19 cellular contexts compared by ENCODE assay signal in the genomic region with DNA sequence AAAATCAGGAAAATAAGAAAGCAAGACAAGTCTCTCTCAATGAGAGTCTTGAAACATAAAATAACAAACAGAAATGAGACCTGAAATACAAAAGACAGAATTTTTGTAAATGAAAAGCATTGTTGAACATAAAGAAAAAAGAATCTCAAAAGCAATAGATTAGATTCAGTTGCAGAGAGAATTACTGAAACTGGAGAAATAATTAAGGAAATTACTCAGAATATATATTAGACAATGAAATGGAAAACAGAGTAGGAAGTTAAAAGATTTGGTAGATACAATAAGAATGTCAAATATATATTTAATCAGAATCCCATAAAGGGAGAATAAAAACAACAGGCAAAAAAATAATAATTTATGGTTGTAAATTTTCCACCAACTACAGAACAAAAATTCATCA.
A peak's percentile ranks its signal among the peaks of the same experiment; 100 is the strongest.
DNase-seq lines count a peak whose midpoint lies in the region; ATAC-seq, FAIRE-seq and TF ChIP-seq lines count a peak whose summit lies in the region.
"Had no signal": no experiment of that assay in that cellular context is flagged by ENCODE, and none has a peak within 500 bp of the region (broad histone marks: within the 10 kb centered on the region; RNA-seq: fewer than 3 reads in every experiment).

No MANE protein-coding gene starts in this region.

- intact Hi-C loops in K562 (cut with micrococcal nuclease) = loop anchor here (10.0 kb wide), 2 partner anchors 582 to 802 kb away; no protein-coding TSS in a partner anchor
- intact Hi-C loops in kidney (cut with DNase I) = no loop called here

- H3K4me1 ChIP-seq in K562 (replicated peaks in 1 of 2; ENCODE audit: control insufficient read depth in 2 of 2, insufficient read depth in 2 of 2, low read length in 2 of 2) (no peaks in the 10 kb centered on the region), kidney (ENCODE audit: control insufficient read depth in 1 of 2, insufficient read depth in 1 of 2, low read depth in 1 of 2, low read length in 2 of 2) (no peaks in the 10 kb centered on the region)
- H3K4me1 ChIP-seq: BLaER1, Caco-2, HAP-1 had no signal

- DNase-seq in K562 (ENCODE audit: extremely low read depth in 1 of 4, low spot score in 3 of 4) (no peak), kidney (no peak), brain microvascular endothelial cell (no peak), activated T-cell treated with anti-CD3 and anti-CD28 coated beads for 4 hours (no peak)
- DNase-seq in activated effector memory CD4-positive, alpha-beta T cell treated with Interleukin-2 at 50 U/mL for 16 hours = no peak
- DNase-seq: Caco-2; CD4-positive, CD25-positive, alpha-beta regulatory T cell; CD8-positive, alpha-beta T cell; DMS153; DND-41; GDM1; GOT3 had no signal

- no peak overlapping the region for H2AFZ ChIP-seq in K562 (ENCODE audit: low read depth, low read length)

- TF ChIP-seq EP300 in K562 (IDR thresholded peaks at IDR 0.05; ENCODE audit: low read length) = no peak

- no peaks in the 10 kb centered on the region for H3K36me3 ChIP-seq in K562 (ENCODE audit: control insufficient read depth, insufficient read depth, low read length)
- H3K36me3 ChIP-seq in kidney (ENCODE audit: control insufficient read depth in 1 of 2, insufficient read depth in 2 of 2, low read length in 2 of 2) = no peaks in the 10 kb centered on the region
- H3K36me3 ChIP-seq in brain microvascular endothelial cell (replicated peaks) = no peaks in the 10 kb centered on the region
- H3K36me3 ChIP-seq: BLaER1, HAP-1 had no signal

- TF ChIP-seq POLR2A in K562 (conservative IDR thresholded peaks at IDR 0.05) = no peak

- H3K27me3 ChIP-seq in K562 (ENCODE audit: control insufficient read depth in 2 of 2, insufficient read depth in 2 of 2, low read length in 2 of 2) = no peaks in the 10 kb centered on the region
- H3K27me3 ChIP-seq in brain microvascular endothelial cell (replicated peaks) = no peaks in the 10 kb centered on the region
- H3K27me3 ChIP-seq: BLaER1 had no signal

- H3K4me3 ChIP-seq in K562 (no peak overlapping the region), kidney (ENCODE audit: low read length in 2 of 2) (no peak overlapping the region), brain microvascular endothelial cell (ENCODE audit: low read depth, low read length) (no peak overlapping the region)
- H3K4me3 ChIP-seq: BLaER1, HAP-1 had no signal

- no peak overlapping the region for H3K4me2 ChIP-seq in K562 (ENCODE audit: insufficient read depth, low read length)
- H3K4me2 ChIP-seq: BLaER1 had no signal

- POLR2A ChIA-PET in K562 (lab: Yijun Ruan, JAX) = no interaction called here

- in situ Hi-C loops in K562 (cut with MboI) (no loop called here), brain microvascular endothelial cell (cut with HindIII; ENCODE audit: low pct_ligation_motif_present, low sequenced_read_pairs) (no loop called here)

- no peaks in the 10 kb centered on the region for H3K9me1 ChIP-seq in K562 (ENCODE audit: control insufficient read depth, insufficient read depth, low read length)

- H3K9ac ChIP-seq in K562 (ENCODE audit: insufficient read depth in 1 of 2, low read depth in 2 of 2, low read length in 2 of 2) = no peak overlapping the region
- H3K9ac ChIP-seq in kidney (ENCODE audit: low read length in 2 of 2) = no peak overlapping the region
- H3K9ac ChIP-seq: BLaER1 had no signal

- TF ChIP-seq RAD21 in K562 (CRISPR knock-in tag; conservative IDR thresholded peaks at IDR 0.05 in 1 of 2, IDR thresholded peaks at IDR 0.05 in 1 of 2) = no peak

- CTCF ChIA-PET in K562 (lab: Yijun Ruan, JAX; ENCODE audit: low intra/inter-chr PET ratio) = no interaction called here

- FAIRE-seq in G401.6 (lab: Jason Lieb, UNC) (peak; percentile 17), K562 (lab: Jason Lieb, UNC) (no peak), kidney (lab: Jason Lieb, UNC) (peak; percentile 30)
- FAIRE-seq: GM12891, GM18507, H54 had no signal

- no peaks in the 10 kb centered on the region for H4K20me1 ChIP-seq in K562 (replicated peaks; ENCODE audit: control insufficient read depth, insufficient read depth, low read length)
- H4K20me1 ChIP-seq: BLaER1 had no signal

- BruUV-seq in K562 (replicated peaks; lab: Mats Ljungman, UMichigan) = no TSS peak

- peaks cover 7% of the 10 kb centered on the region; the same call in 1 of the 2 replicates for H3K9me3 ChIP-seq in K562 (replicated peaks; ENCODE audit: control insufficient read depth, insufficient read depth, low read depth, low read length)
- H3K9me3 ChIP-seq in kidney (ENCODE audit: control insufficient read depth in 1 of 2, low read length in 2 of 2) = peaks cover 0 to 10% of the 10 kb centered on the region in 2 donors
- H3K9me3 ChIP-seq: HAP-1 had no signal

- no peak for ATAC-seq in K562
- ATAC-seq: CD8-positive, alpha-beta T cell had no signal

- no peak overlapping the region for H3K27ac ChIP-seq in K562 (ENCODE audit: extremely low read depth, low read depth, low read length)
- no peak overlapping the region for H3K27ac ChIP-seq in kidney (ENCODE audit: low read depth in 2 of 2, low read length in 2 of 2)
- no peak overlapping the region for H3K27ac ChIP-seq in brain microvascular endothelial cell
- H3K27ac ChIP-seq: BLaER1, C4-2B had no signal

- no peaks in the 10 kb centered on the region for H3K79me2 ChIP-seq in K562 (ENCODE audit: control insufficient read depth, insufficient read depth, low read length)

- TF ChIP-seq CTCF in K562 (IDR thresholded peaks at IDR 0.05 in 2 of 3, conservative IDR thresholded peaks at IDR 0.05 in 1 of 3; ENCODE audit: insufficient read depth in 2 of 3, low read depth in 1 of 3, low read length in 3 of 3) (no peak), kidney (IDR thresholded peaks at IDR 0.05; ENCODE audit: borderline replicate concordance, extremely low read depth, insufficient read depth) (no peak), brain microvascular endothelial cell (IDR thresholded peaks at IDR 0.05; ENCODE audit: low read depth, low read length, missing control alignments) (no peak)

TF ChIP-seq in K562, 482 proteins besides CTCF, POLR2A, EP300 and RAD21:
- TF ChIP-seq CBX3 (IDR thresholded peaks at IDR 0.05; ENCODE audit: borderline replicate concordance in 1 of 2, low read length in 2 of 2) (peak in 1 of 2 experiments; percentile 57; a peak in 2 of 3 replicates), HMG20B (CRISPR knock-in tag; IDR thresholded peaks at IDR 0.05) (no peak), RBM25 (IDR thresholded peaks at IDR 0.05; ENCODE audit: low read depth, low read length, severe bottlenecking) (peak; percentile 25), ZNF253 (CRISPR knock-in tag; conservative IDR thresholded peaks at IDR 0.05) (no peak)
